Comparison of ENCODE assay signal across 8 cellular contexts in the genomic region with DNA sequence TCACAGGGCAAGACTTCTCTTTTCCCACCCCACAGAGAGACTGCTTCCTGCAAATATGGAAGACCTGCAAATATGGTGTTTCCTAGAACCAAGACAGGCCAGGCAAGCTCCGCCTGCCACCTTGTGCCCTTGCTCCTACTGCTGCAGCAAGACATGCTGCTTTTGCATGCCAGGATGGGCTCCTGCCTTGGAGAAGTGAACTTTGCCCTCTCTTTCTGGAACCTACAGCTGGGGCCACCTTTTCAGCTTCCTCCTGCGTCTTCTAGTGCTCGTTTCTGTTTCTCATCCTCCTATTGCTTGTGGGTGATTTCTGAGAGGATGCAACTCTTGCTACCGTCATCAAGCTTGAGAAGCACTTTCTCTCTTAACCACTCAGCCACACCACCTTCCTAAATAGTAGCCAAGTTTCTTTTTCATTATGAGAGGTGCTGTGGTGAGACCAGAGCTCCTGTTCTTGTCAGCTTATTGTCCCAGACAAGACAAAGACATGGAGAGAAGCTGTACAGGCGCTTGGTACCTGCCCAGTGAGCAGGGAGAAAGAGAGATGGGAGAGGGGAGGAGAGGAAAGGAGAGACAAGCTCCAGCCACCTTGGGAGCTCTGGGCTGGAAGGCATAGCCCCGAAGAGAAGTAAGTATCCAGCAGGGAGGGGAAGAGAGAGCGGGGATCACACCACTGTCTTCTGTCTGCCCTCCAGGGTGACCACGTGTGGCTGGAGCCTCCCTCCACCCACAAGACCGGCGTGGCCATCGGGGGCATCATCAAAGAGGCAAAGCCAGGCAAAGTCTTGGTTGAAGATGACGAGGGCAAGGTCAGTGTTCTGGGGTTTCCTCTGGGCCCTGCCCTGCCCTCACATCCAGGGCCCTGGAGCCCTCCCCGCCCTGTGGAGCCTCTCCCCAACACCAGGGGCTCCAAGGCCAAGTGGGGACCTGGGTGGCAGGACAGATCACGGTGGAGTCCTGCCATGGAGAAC. TPM values are rescaled to one million over a fixed set of nuclear protein-coding genes. Genes with fewer than 3 reads are reported as not detected.
A peak's percentile ranks its signal among the peaks of the same experiment; 100 is the strongest.
DNase-seq lines count a peak whose midpoint lies in the region; ATAC-seq and TF ChIP-seq lines count a peak whose summit lies in the region.

No MANE protein-coding gene starts in this region.

- peaks cover 0 to 6% (median 5%) of the 10 kb centered on the region in 3 donors for H3K4me1 Mint-ChIP-seq in CD8-positive, alpha-beta memory T cell
- no peaks in the 10 kb centered on the region for H3K4me1 Mint-ChIP-seq in MCF 10A (ENCODE audit: insufficient read depth, unreplicated experiment)

- H3K27me3 ChIP-seq in right lobe of liver (no peaks in the 10 kb centered on the region), mesendoderm (ENCODE audit: insufficient read depth, low read length, poor library complexity) (no peaks in the 10 kb centered on the region)
- no peaks in the 10 kb centered on the region for H3K27me3 ChIP-seq in CD8-positive, alpha-beta memory T cell (ENCODE audit: insufficient read depth, low read length, poor library complexity, severe bottlenecking)

- H2BK5ac ChIP-seq in mesendoderm (ENCODE audit: low read length) = no peak overlapping the region

- no peaks in the 10 kb centered on the region for H3K9me3 ChIP-seq in right lobe of liver
- H3K9me3 ChIP-seq in CD8-positive, alpha-beta memory T cell (ENCODE audit: low read length) = no peaks in the 10 kb centered on the region

- H3K27ac ChIP-seq in right lobe of liver (no peak overlapping the region), mesendoderm (ENCODE audit: low read depth, low read length) (no peak overlapping the region)
- no peak overlapping the region for H3K27ac ChIP-seq in CD8-positive, alpha-beta memory T cell (ENCODE audit: low read depth, low read length)

- H3K36me3 ChIP-seq in right lobe of liver = no peaks in the 10 kb centered on the region
- no peaks in the 10 kb centered on the region for H3K36me3 ChIP-seq in CD8-positive, alpha-beta memory T cell (ENCODE audit: insufficient read depth, low read length)
- H3K36me3 ChIP-seq in mesendoderm (ENCODE audit: control insufficient read depth, insufficient read depth, low read length) = no peaks in the 10 kb centered on the region

- no peak overlapping the region for H3K9ac ChIP-seq in mesendoderm (ENCODE audit: low read length)

- H3K18ac ChIP-seq in mesendoderm (ENCODE audit: low read length) = no peak overlapping the region

- no peak for TF ChIP-seq CTCF in right lobe of liver (IDR thresholded peaks at IDR 0.05)
- TF ChIP-seq CTCF in MCF 10A (IDR thresholded peaks at IDR 0.05; ENCODE audit: unreplicated experiment) = no peak

- WGBS in right lobe of liver (ENCODE audit: insufficient coverage, low coverage, low lambda C conversion rate, missing lambda C conversion rate) = 65% methylated on average over 6 of the region's 14 CpGs
- WGBS in mesendoderm (ENCODE audit: extremely low coverage, insufficient coverage, low lambda C conversion rate) = no CpG with 5 or more reads among the region's 14 CpGs

- H2BK15ac ChIP-seq in mesendoderm (replicated peaks; ENCODE audit: low read depth) = no peak overlapping the region

- intact Hi-C loops in right lobe of liver (cut with DNase I) = no loop called here
- intact Hi-C loops in MCF 10A (cut with micrococcal nuclease) = no loop called here

- H3K79me1 ChIP-seq in mesendoderm (ENCODE audit: low read length) = no peaks in the 10 kb centered on the region

- H3K4me3 ChIP-seq in right lobe of liver = no peak overlapping the region
- no peak overlapping the region for H3K4me3 ChIP-seq in CD8-positive, alpha-beta memory T cell (ENCODE audit: low read length)
- no peak overlapping the region for H3K4me3 ChIP-seq in mesendoderm (ENCODE audit: low read length)

- H4K8ac ChIP-seq in mesendoderm (ENCODE audit: low read depth, low read length) = no peak overlapping the region

- ATAC-seq in GM18520 (IDR thresholded peaks at IDR 0.05; ENCODE audit: unreplicated experiment) (peak; percentile 99), GM21423 (IDR thresholded peaks at IDR 0.05; ENCODE audit: unreplicated experiment) (peak; percentile 93), HG03469 (IDR thresholded peaks at IDR 0.05; ENCODE audit: unreplicated experiment) (peak; percentile 97), right lobe of liver (peak in 3 of 4 donors; percentile 11 to 51 (median 39))

- no peak overlapping the region for H3K4ac ChIP-seq in mesendoderm (ENCODE audit: low read depth, low read length)

- BruUV-seq in MCF 10A (replicated peaks; lab: Mats Ljungman, UMichigan) = no TSS peak

- H2BK120ac ChIP-seq in mesendoderm (ENCODE audit: low read depth, low read length) = no peak overlapping the region

- peaks cover 0 to 1% (median 0%) of the 10 kb centered on the region in 3 donors for H3K36me3 Mint-ChIP-seq in CD8-positive, alpha-beta memory T cell
- no peaks in the 10 kb centered on the region for H3K36me3 Mint-ChIP-seq in MCF 10A (ENCODE audit: insufficient read depth, unreplicated experiment)

- no peak overlapping the region for H4K5ac ChIP-seq in mesendoderm (ENCODE audit: low read length)

- H3K23ac ChIP-seq in mesendoderm (ENCODE audit: low read length) = no peak overlapping the region

- no peak for TF ChIP-seq POLR2A in right lobe of liver (IDR thresholded peaks at IDR 0.05)

- no peak overlapping the region for H3K4me3 Mint-ChIP-seq in CD8-positive, alpha-beta memory T cell
- no peak overlapping the region for H3K4me3 Mint-ChIP-seq in MCF 10A (ENCODE audit: unreplicated experiment)

- POLR2A ChIA-PET in CD8-positive, alpha-beta memory T cell (lab: Charles Lee) = no interaction called here
- POLR2A ChIA-PET in MCF 10A (lab: Yijun Ruan, JAX) = interaction anchor here (0.6 kb wide), 1 partner anchor 270 kb away, joined by 3 read pairs; no protein-coding TSS in a partner anchor

- H3K27ac Mint-ChIP-seq in CD8-positive, alpha-beta memory T cell = no peak overlapping the region
- H3K27ac Mint-ChIP-seq in MCF 10A (ENCODE audit: low read depth, unreplicated experiment) = no peak overlapping the region

- peak in 1 of 3 donors; percentile 28 for DNase-seq in right lobe of liver
- no peak for DNase-seq in CD8-positive, alpha-beta memory T cell
- DNase-seq in MCF 10A (ENCODE audit: unreplicated experiment) = no peak
- no peak for DNase-seq in mesendoderm
- no peak for DNase-seq in RKO (ENCODE audit: low spot score)

- no peak overlapping the region for H2AK5ac ChIP-seq in mesendoderm (ENCODE audit: low read length)

- H3K79me2 ChIP-seq in mesendoderm (ENCODE audit: control insufficient read depth, insufficient read depth, low read length) = no peaks in the 10 kb centered on the region

- H3K27me3 Mint-ChIP-seq in CD8-positive, alpha-beta memory T cell = peaks cover 9 to 12% of the 10 kb centered on the region in 2 donors
- no peaks in the 10 kb centered on the region for H3K27me3 Mint-ChIP-seq in MCF 10A (ENCODE audit: insufficient read depth, unreplicated experiment)

- H3K4me1 ChIP-seq in right lobe of liver (no peaks in the 10 kb centered on the region), mesendoderm (ENCODE audit: control insufficient read depth, low read depth, low read length) (no peaks in the 10 kb centered on the region)
- no peaks in the 10 kb centered on the region for H3K4me1 ChIP-seq in CD8-positive, alpha-beta memory T cell (ENCODE audit: insufficient read depth, low read length)

- CTCF ChIA-PET in CD8-positive, alpha-beta memory T cell (lab: Charles Lee) = interaction anchor here (0.8 kb wide), 1 partner anchor 18 kb away, joined by 3 read pairs; no protein-coding TSS in a partner anchor
- CTCF ChIA-PET in MCF 10A (lab: Yijun Ruan, JAX) = interaction anchor here (0.5 to 0.7 kb wide), 2 partner anchors 12 to 1506 kb away, joined by 3 read pairs; no protein-coding TSS in a partner anchor

- no peaks in the 10 kb centered on the region for H3K9me3 Mint-ChIP-seq in CD8-positive, alpha-beta memory T cell
- no peaks in the 10 kb centered on the region for H3K9me3 Mint-ChIP-seq in MCF 10A (ENCODE audit: unreplicated experiment)

- H3K4me2 ChIP-seq in mesendoderm (ENCODE audit: low read length) = no peak overlapping the region

- H3K56ac ChIP-seq in mesendoderm (ENCODE audit: low read length) = no peak overlapping the region

RNA-seq across cellular contexts. Expression of gene MYO7B, which starts 28.3 kb away (rescaled TPM):
- total RNA-seq in right lobe of liver (1 to 10 TPM in 2 of 6 experiments, under 1 TPM in 3, not detected in 1; 0.21 to 2.7 (median 0.37) TPM), MCF 10A (2022) (not detected in 2 replicates)
- total RNA-seq in CD8-positive, alpha-beta memory T cell = not detected
- polyA plus RNA-seq in CD8-positive, alpha-beta memory T cell = not detected
- 0.01 TPM for polyA plus RNA-seq in mesendoderm (2013, experiment 1 of 2)
- polyA plus RNA-seq in mesendoderm (2013, experiment 2 of 2) = 0.03 TPM

RNA-seq across cellular contexts. Expression of gene IWS1, which starts 37.5 kb away (rescaled TPM):
- total RNA-seq in right lobe of liver (10 to 100 TPM; 15.7 to 27.9 (median 20.1) TPM), MCF 10A (2022) (56.8 and 57.0 TPM in 2 replicates)
- 10 to 100 TPM; 49.9 to 53.7 TPM for total RNA-seq in CD8-positive, alpha-beta memory T cell
- 33.1 TPM for polyA plus RNA-seq in CD8-positive, alpha-beta memory T cell
- 56.1 TPM for polyA plus RNA-seq in mesendoderm (2013, experiment 1 of 2)
- polyA plus RNA-seq in mesendoderm (2013, experiment 2 of 2) = 56.7 TPM

Comparison
In these comparisons a context has a peak if more than half of its experiments do, and no peak if none do; other contexts are left out.
1. ATAC-seq: peak in every context shown above with its lines; median percentile 99 in GM18520; 97 in HG03469; 93 in GM21423; 39 in right lobe of liver.